In the genomic region with DNA sequence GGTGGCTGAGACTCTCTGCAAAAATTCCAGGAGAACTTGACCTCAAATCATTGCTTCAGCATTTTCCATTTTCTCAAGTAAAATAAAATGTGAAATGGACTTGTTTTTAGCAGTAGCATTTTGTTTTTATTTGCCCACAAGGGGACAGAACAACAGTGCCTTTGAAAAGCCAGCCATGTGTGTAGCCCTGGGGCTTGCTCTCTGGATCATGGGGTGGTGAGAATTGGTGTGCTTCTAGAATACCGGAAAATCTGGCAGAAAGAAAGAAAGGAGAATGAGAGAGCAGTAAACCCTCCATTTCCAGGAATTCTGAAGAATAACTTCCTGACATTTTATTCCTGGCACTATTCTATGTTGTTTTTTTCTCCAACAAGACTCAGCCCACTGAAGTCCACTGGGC, we compare ENCODE assay signal across 23 cellular contexts.
"Had no signal": no experiment of that assay in that cellular context is flagged by ENCODE, and none has a peak within 500 bp of the region (broad histone marks: within the 10 kb centered on the region; RNA-seq: fewer than 3 reads in every experiment).

No MANE protein-coding gene starts in this region.

- H3K36me3 ChIP-seq: gastroesophageal sphincter, heart left ventricle, left lung, suprapubic skin, vagina had no signal

- DNase-seq: dorsolateral prefrontal cortex; effector CD4-positive, alpha-beta T cell; foreskin fibroblast; heart left ventricle; left cardiac atrium; left lung; mesendoderm; naive thymus-derived CD8-positive, alpha-beta T cell; nephron progenitor cell; nucleus accumbens; posterior cingulate gyrus; psoas muscle; right cardiac atrium; stimulated activated CD4-positive, alpha-beta T cell treated with anti-CD3 and anti-CD28 coated beads, Interleukin-15, amount 100 ng/mL, for 24 hours; stimulated activated CD4-positive, alpha-beta T cell treated with anti-CD3 and anti-CD28 coated beads, Interleukin-2, amount 100 ng/mL, for 48 hours; stimulated activated naive B cell treated with anti-CD40 and anti-IgM and Interleukin-4, amounts not matched to agents 10 μg/mL and 1 μg/mL and 100 μg/mL, for 72 hours; stimulated activated naive CD8-positive, alpha-beta T cell treated with anti-CD3 and anti-CD28 coated beads, Interleukin-15, amount 100 ng/mL, for 72 hours; trophoblast cell had no signal

- H3K4me1 ChIP-seq: gastroesophageal sphincter, heart left ventricle, left lung, psoas muscle, suprapubic skin, vagina had no signal

- ATAC-seq: gastroesophageal sphincter; heart left ventricle; left cardiac atrium; left lung; naive thymus-derived CD8-positive, alpha-beta T cell; psoas muscle; right cardiac atrium; stimulated activated naive B cell treated with anti-CD40 and anti-IgM and Interleukin-4, amounts not matched to agents 10 μg/mL and 1 μg/mL and 100 μg/mL, for 72 hours; stimulated activated naive CD8-positive, alpha-beta T cell treated with anti-CD3 and anti-CD28 coated beads, Interleukin-15, amount 100 ng/mL, for 72 hours had no signal

- H3K27me3 ChIP-seq: left lung, suprapubic skin, vagina had no signal

- H3K4me3 ChIP-seq: dorsolateral prefrontal cortex, gastroesophageal sphincter, heart left ventricle, hepatocyte, left lung, psoas muscle, skin epidermis, suprapubic skin, vagina had no signal

- H3K27ac ChIP-seq: dorsolateral prefrontal cortex, gastroesophageal sphincter, heart left ventricle, hepatocyte, left lung, psoas muscle, skin epidermis, suprapubic skin, vagina had no signal

- H3K9me3 ChIP-seq: psoas muscle, vagina had no signal
